Comparison of ENCODE assay signal across 1 cellular context in genomic region chr1:94254073-94254810, GRCh38.
TF ChIP-seq lines count a peak whose summit lies in the region.

No MANE protein-coding gene starts in this region.

TF ChIP-seq in HepG2, 621 proteins besides CTCF, POLR2A, EP300 and RAD21:
- TF ChIP-seq MZF1 (CRISPR knock-in tag; IDR thresholded peaks at IDR 0.05; ENCODE audit: borderline replicate concordance) (no peak), PHF5A (CRISPR knock-in tag; IDR thresholded peaks at IDR 0.05; ENCODE audit: low read depth, unreplicated experiment) (no peak), ZFX (CRISPR knock-in tag; IDR thresholded peaks at IDR 0.05; ENCODE audit: low read depth) (no peak), HNRNPLL (IDR thresholded peaks at IDR 0.05; ENCODE audit: low read depth, low read length, poor library complexity, severe bottlenecking) (no peak), ATF7 (IDR thresholded peaks at IDR 0.05) (peak; percentile 73), ATF7 (CRISPR knock-in tag; IDR thresholded peaks at IDR 0.05) (no peak), CREB1 (IDR thresholded peaks at IDR 0.05) (peak; percentile 86), CREB1 (CRISPR knock-in tag; IDR thresholded peaks at IDR 0.05) (no peak), ZNF629 (CRISPR knock-in tag; conservative IDR thresholded peaks at IDR 0.05) (no peak)
